22 cellular contexts compared by ENCODE assay signal in the genomic region with DNA sequence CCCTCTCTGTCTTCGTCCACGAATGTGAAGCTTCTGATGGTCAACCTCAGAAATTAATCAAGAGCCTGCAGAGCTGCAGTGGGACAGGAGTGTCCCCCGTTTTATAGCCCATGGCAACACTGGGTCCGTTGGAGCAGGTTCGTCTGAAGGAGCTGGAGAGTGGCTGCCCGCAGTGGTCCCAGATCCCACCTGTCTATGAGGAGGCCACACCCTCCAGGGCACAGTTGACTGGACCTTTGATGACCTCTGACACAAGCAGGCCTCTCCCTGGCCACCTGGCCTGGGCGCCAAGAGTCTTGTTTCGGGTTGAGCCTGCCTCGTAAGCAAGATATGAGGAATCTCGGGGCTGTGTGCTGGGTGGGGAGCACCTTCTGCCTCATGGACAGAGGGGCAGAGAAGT.
"Had no signal": no experiment of that assay in that cellular context is flagged by ENCODE, and none has a peak within 500 bp of the region (broad histone marks: within the 10 kb centered on the region; RNA-seq: fewer than 3 reads in every experiment).

No MANE protein-coding gene starts in this region.

- DNase-seq: colonic mucosa; cortex of kidney; effector CD8-positive, alpha-beta T cell; effector memory CD8-positive, alpha-beta T cell; endodermal cell; erythroblast; esophagus squamous epithelium; foreskin fibroblast; foreskin melanocyte; gastrocnemius medialis; glutamatergic neuron; head of caudate nucleus; heart right ventricle; hippocampal formation; left cardiac atrium; left lung; left ventricle myocardium superior; lower lobe of right lung; mesenchymal stem cell; mucosa of descending colon had no signal

- H3K27ac ChIP-seq: colonic mucosa, epithelial cell of prostate, esophagus squamous epithelium, gastrocnemius medialis, heart right ventricle, left lung, lower lobe of right lung had no signal

- H3K36me3 ChIP-seq: colonic mucosa, esophagus squamous epithelium, gastrocnemius medialis, heart right ventricle, left lung, lower lobe of right lung had no signal

- H3K27me3 ChIP-seq: colonic mucosa had no signal

- H3K9me3 ChIP-seq: colonic mucosa, esophagus squamous epithelium, gastrocnemius medialis, heart right ventricle, left lung, lower lobe of right lung, mucosa of descending colon had no signal

- H3K4me3 ChIP-seq: colonic mucosa, esophagus squamous epithelium, heart right ventricle, left lung, lower lobe of right lung, mucosa of descending colon had no signal

- H3K4me1 ChIP-seq: colonic mucosa, gastrocnemius medialis had no signal

- ATAC-seq: esophagus mucosa, gastrocnemius medialis, left lung, lower lobe of right lung, mucosa of descending colon had no signal
